Comparison of ENCODE assay signal across 24 cellular contexts in genomic region chr4:145494666-145495065, GRCh38. TPM values are rescaled to one million over a fixed set of nuclear protein-coding genes. Genes with fewer than 3 reads are reported as not detected.
A peak's percentile ranks its signal among the peaks of the same experiment; 100 is the strongest.
DNase-seq lines count a peak whose midpoint lies in the region; ATAC-seq, FAIRE-seq and TF ChIP-seq lines count a peak whose summit lies in the region.
"Had no signal": no experiment of that assay in that cellular context is flagged by ENCODE, and none has a peak within 500 bp of the region (broad histone marks: within the 10 kb centered on the region; RNA-seq: fewer than 3 reads in every experiment).

No MANE protein-coding gene starts in this region.

- H3K79me2 ChIP-seq in OCI-LY1 (ENCODE audit: insufficient read depth, low read length), result peaks cover 99% of the 10 kb centered on the region
- H3K79me2 ChIP-seq in mesendoderm (ENCODE audit: control insufficient read depth, insufficient read depth, low read length), result peaks cover 19% of the 10 kb centered on the region

- H3K4me3 ChIP-seq in BLaER1 (no peak overlapping the region), OCI-LY1 (ENCODE audit: low read depth, low read length, poor library complexity, severe bottlenecking) (peak overlapping the region; percentile 38), mesendoderm (ENCODE audit: low read length) (no peak overlapping the region)
- H3K4me3 ChIP-seq: K562 had no signal

- H3K4me2 ChIP-seq in BLaER1 (peak overlapping the region; percentile 0; the same call in 1 of the 2 replicates), OCI-LY1 (ENCODE audit: low read length) (peak overlapping the region; percentile 57), mesendoderm (ENCODE audit: low read length) (no peak overlapping the region)

- peak; percentile 59 for FAIRE-seq in GM12891 (lab: Jason Lieb, UNC)
- FAIRE-seq: A204.1, D721Med, K562 had no signal

- H3K9me3 Mint-ChIP-seq in dendritic cell treated with granulocyte-macrophage colony-stimulating factor and Interleukin-4, amounts not matched to agents 40 ng/mL and 50 ng/mL, for 4 days, result no peaks in the 10 kb centered on the region
- H3K9me3 Mint-ChIP-seq: H9, HFFc6, T-cell had no signal

- H3K9ac ChIP-seq in BLaER1 (no peak overlapping the region), OCI-LY1 (ENCODE audit: low read length) (peak overlapping the region; percentile 51), mesendoderm (ENCODE audit: low read length) (no peak overlapping the region)

- no peak overlapping the region for H3K23ac ChIP-seq in mesendoderm (ENCODE audit: low read length)

- H2AFZ ChIP-seq in OCI-LY1 (ENCODE audit: low read length), result no peak overlapping the region

- no peaks in the 10 kb centered on the region for H3K36me3 Mint-ChIP-seq in dendritic cell treated with granulocyte-macrophage colony-stimulating factor and Interleukin-4, amounts not matched to agents 40 ng/mL and 50 ng/mL, for 4 days (ENCODE audit: low read depth)
- H3K36me3 Mint-ChIP-seq: T-cell had no signal

- no peak overlapping the region for H3K18ac ChIP-seq in mesendoderm (ENCODE audit: low read length)

- no peak overlapping the region for H2AK5ac ChIP-seq in mesendoderm (ENCODE audit: low read length)

- no peak overlapping the region for H2BK5ac ChIP-seq in mesendoderm (ENCODE audit: low read length)

- H3K56ac ChIP-seq in mesendoderm (ENCODE audit: low read length), result no peak overlapping the region

- H4K20me1 ChIP-seq in BLaER1 (peaks cover 60% of the 10 kb centered on the region), OCI-LY1 (ENCODE audit: insufficient read depth, low read length) (no peaks in the 10 kb centered on the region)

- peak overlapping the region; percentile 51 for H3K27ac Mint-ChIP-seq in dendritic cell treated with granulocyte-macrophage colony-stimulating factor and Interleukin-4, amounts not matched to agents 40 ng/mL and 50 ng/mL, for 4 days
- H3K27ac Mint-ChIP-seq: HFFc6, T-cell had no signal

- peaks cover 11% of the 10 kb centered on the region for H3K79me1 ChIP-seq in mesendoderm (ENCODE audit: low read length)

- H2BK15ac ChIP-seq in mesendoderm (replicated peaks; ENCODE audit: low read depth), result no peak overlapping the region

- peaks cover 27% of the 10 kb centered on the region for H3K4me1 Mint-ChIP-seq in dendritic cell treated with granulocyte-macrophage colony-stimulating factor and Interleukin-4, amounts not matched to agents 40 ng/mL and 50 ng/mL, for 4 days (ENCODE audit: low read depth)
- H3K4me1 Mint-ChIP-seq: T-cell had no signal

- H3K36me3 ChIP-seq in BLaER1 (peaks cover 4% of the 10 kb centered on the region; the same call in 1 of the 2 replicates), OCI-LY1 (ENCODE audit: insufficient read depth, low read length) (peaks cover 39% of the 10 kb centered on the region), mesendoderm (ENCODE audit: control insufficient read depth, insufficient read depth, low read length) (no peaks in the 10 kb centered on the region)

- TF ChIP-seq POLR2A in GM12891 (IDR thresholded peaks at IDR 0.05; ENCODE audit: low read depth, low read length), result no peak

- no peak overlapping the region for H4K5ac ChIP-seq in mesendoderm (ENCODE audit: low read length)

- H3F3A ChIP-seq in OCI-LY1 (ENCODE audit: insufficient read depth, low read length), result no peaks in the 10 kb centered on the region

- no peak overlapping the region for H3K4ac ChIP-seq in mesendoderm (ENCODE audit: low read depth, low read length)

- H3K4me1 ChIP-seq in BLaER1, result peaks cover 55% of the 10 kb centered on the region
- H3K4me1 ChIP-seq in OCI-LY1 (ENCODE audit: insufficient read depth, low read length, severe bottlenecking), result peaks cover 100% of the 10 kb centered on the region
- H3K4me1 ChIP-seq in mesendoderm (ENCODE audit: control insufficient read depth, low read depth, low read length), result peaks cover 10% of the 10 kb centered on the region

- no peak overlapping the region for H3K4me3 Mint-ChIP-seq in dendritic cell treated with granulocyte-macrophage colony-stimulating factor and Interleukin-4, amounts not matched to agents 40 ng/mL and 50 ng/mL, for 4 days
- H3K4me3 Mint-ChIP-seq: H9, HFFc6, T-cell had no signal

- intact Hi-C loops in dendritic cell treated with granulocyte-macrophage colony-stimulating factor and Interleukin-4, amounts not matched to agents 40 ng/mL and 50 ng/mL, for 4 days (cut with micrococcal nuclease), result no loop called here

- ATAC-seq in GM19463 (IDR thresholded peaks at IDR 0.05; ENCODE audit: unreplicated experiment), result no peak
- ATAC-seq in GM18511 (IDR thresholded peaks at IDR 0.05; ENCODE audit: unreplicated experiment), result no peak
- ATAC-seq: K562, SK-N-SH treated with all-trans-retinoic acid at 6 μM for 48 hours, T-cell had no signal

- TF ChIP-seq CTCF in OCI-LY1 (IDR thresholded peaks at IDR 0.05; ENCODE audit: low read length), result no peak

- H3K27ac ChIP-seq in BLaER1, result no peak overlapping the region
- H3K27ac ChIP-seq in OCI-LY1 (ENCODE audit: low read depth, low read length, poor library complexity, severe bottlenecking), result peak overlapping the region; percentile 97
- H3K27ac ChIP-seq in mesendoderm (ENCODE audit: low read depth, low read length), result no peak overlapping the region
- H3K27ac ChIP-seq: RWPE1 had no signal

- H3K9me3 ChIP-seq in BLaER1 (no peaks in the 10 kb centered on the region), OCI-LY1 (ENCODE audit: low read length) (no peaks in the 10 kb centered on the region)

- no peaks in the 10 kb centered on the region for H3K9me2 ChIP-seq in OCI-LY1 (ENCODE audit: low read depth, low read length)

- no peak overlapping the region for H4K8ac ChIP-seq in mesendoderm (ENCODE audit: low read depth, low read length)

- no peaks in the 10 kb centered on the region for H3K27me3 Mint-ChIP-seq in dendritic cell treated with granulocyte-macrophage colony-stimulating factor and Interleukin-4, amounts not matched to agents 40 ng/mL and 50 ng/mL, for 4 days
- H3K27me3 Mint-ChIP-seq: T-cell had no signal

- no peaks in the 10 kb centered on the region for H3K27me3 ChIP-seq in BLaER1
- H3K27me3 ChIP-seq in OCI-LY1 (ENCODE audit: insufficient read depth, low read length), result no peaks in the 10 kb centered on the region
- H3K27me3 ChIP-seq in mesendoderm (ENCODE audit: insufficient read depth, low read length, poor library complexity), result no peaks in the 10 kb centered on the region

- no peak overlapping the region for H2BK120ac ChIP-seq in mesendoderm (ENCODE audit: low read depth, low read length)

- no peak for DNase-seq in GM12891 (ENCODE audit: insufficient read length, low spot score)
- DNase-seq in mesendoderm, result no peak
- no peak for DNase-seq in NCI-H1930 (lab: John Stamatoyannopoulos, UW)
- DNase-seq: DMS53, H9, HFFc6, NCI-H1105, NCI-H146, NCI-H2029 treated with DMSO at 0.1 percent for 48 hours, NCI-H226, NCI-H510A treated with DMSO at 0.1 percent for 48 hours, NCI-H82, SIG-M5, T-cell had no signal

- no CpG with 5 or more reads among the region's 2 CpGs for WGBS in mesendoderm (ENCODE audit: extremely low coverage, insufficient coverage, low lambda C conversion rate)

TF ChIP-seq in GM12891, 5 proteins besides CTCF, POLR2A, EP300 and RAD21:
- TF ChIP-seq POU2F2 (IDR thresholded peaks at IDR 0.05; ENCODE audit: low read depth, low read length) (no peak), POLR2AphosphoS5 (IDR thresholded peaks at IDR 0.05; ENCODE audit: low read depth, low read length) (no peak), TAF1 (IDR thresholded peaks at IDR 0.05; ENCODE audit: low read depth, low read length) (no peak), SPI1 (IDR thresholded peaks at IDR 0.05; ENCODE audit: low read depth, low read length) (no peak), PAX5 (IDR thresholded peaks at IDR 0.05; ENCODE audit: insufficient read depth, low read length, severe bottlenecking) (no peak)

RNA-seq across cellular contexts. Expression of gene SMAD1, which starts 13.0 kb away (rescaled TPM):
- 12.4 TPM for polyA plus RNA-seq in GM12891 (2012; ENCODE audit: low read depth, missing spikeins)
- polyA plus RNA-seq in mesendoderm (2013, experiment 1 of 2), result 33.2 TPM
- polyA plus RNA-seq in mesendoderm (2013, experiment 2 of 2), result 33.0 TPM
